In the genomic region with DNA sequence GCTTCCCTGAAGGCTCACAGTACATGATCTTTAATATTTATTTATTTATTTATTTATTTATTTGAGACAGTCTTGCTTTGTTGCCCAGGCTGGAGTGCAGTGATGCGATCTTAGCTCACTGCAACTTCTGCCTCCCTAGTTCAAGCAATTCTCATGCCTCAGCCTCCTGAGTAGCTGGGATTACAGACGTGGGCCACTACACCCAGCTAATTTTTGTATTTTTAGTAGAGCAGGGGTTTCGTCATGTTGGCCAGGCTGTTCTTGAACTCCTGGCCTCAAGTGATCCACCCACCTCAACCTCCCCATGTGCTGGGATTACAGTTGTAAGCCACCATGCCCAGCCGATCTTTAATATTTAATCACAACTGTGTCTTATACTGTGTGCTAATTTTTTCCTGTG, we compare ENCODE assay signal across 21 cellular contexts. TPM values are rescaled to one million over a fixed set of nuclear protein-coding genes. Genes with fewer than 3 reads are reported as not detected.
"Had no signal": no experiment of that assay in that cellular context is flagged by ENCODE, and none has a peak within 500 bp of the region (broad histone marks: within the 10 kb centered on the region; RNA-seq: fewer than 3 reads in every experiment).

No MANE protein-coding gene starts in this region.

RNA-seq across cellular contexts. Expression of a gene that starts 15.6 kb away (rescaled TPM):
- total RNA-seq: neural crest cell, osteocyte, pulmonary artery endothelial cell, smooth muscle cell, temporal lobe had no signal
- polyA plus RNA-seq: smooth muscle cell had no signal

RNA-seq across cellular contexts. Expression of a gene that starts 22.2 kb away (rescaled TPM):
- total RNA-seq: natural killer cell treated with Interleukin-12 subunit alpha and Interleukin-12 subunit beta and Interleukin-15 and Interleukin-18, amount 100 ng/mL, for 72 hours; neural crest cell; omental fat pad; osteocyte; pulmonary artery endothelial cell; sciatic nerve; smooth muscle cell; temporal lobe; thoracic aorta; tibial nerve; vagina had no signal
- polyA plus RNA-seq: smooth muscle cell had no signal

RNA-seq across cellular contexts. Expression of a gene that starts 58.7 kb away (rescaled TPM):
- total RNA-seq: natural killer cell treated with Interleukin-12 subunit alpha and Interleukin-12 subunit beta and Interleukin-15 and Interleukin-18, amount 100 ng/mL, for 72 hours; neural crest cell; omental fat pad; osteocyte; pancreas; posterior vena cava; prostate gland; pulmonary artery endothelial cell; right atrium auricular region; sciatic nerve; smooth muscle cell; spleen; stomach; subcutaneous adipose tissue; thoracic aorta; thyroid gland; tibial nerve; upper lobe of left lung; ureter; vagina had no signal
- polyA plus RNA-seq: smooth muscle cell, spleen, stomach had no signal
